In genomic region chr6:32867559-32868256, GRCh38 we compare ENCODE assay signal across 1 cellular context.
TF ChIP-seq lines count a peak whose summit lies in the region.

No MANE protein-coding gene starts in this region.

TF ChIP-seq in K562, 482 proteins besides CTCF, POLR2A, EP300 and RAD21:
- TF ChIP-seq ZFP36 (IDR thresholded peaks at IDR 0.05; ENCODE audit: low read depth, low read length, partially characterized antibody) (no peak), NCOA6 (IDR thresholded peaks at IDR 0.05) (no peak), ZC3H11A (IDR thresholded peaks at IDR 0.05; ENCODE audit: low read depth, low read length) (no peak), PATZ1 (CRISPR knock-in tag; IDR thresholded peaks at IDR 0.05; ENCODE audit: borderline replicate concordance) (no peak), POLR2AphosphoS2 (IDR thresholded peaks at IDR 0.05; ENCODE audit: low read length) (no peak), GTF2F1 (IDR thresholded peaks at IDR 0.05; ENCODE audit: low read depth, low read length) (no peak), PHTF2 (CRISPR knock-in tag; IDR thresholded peaks at IDR 0.05) (no peak), PTTG1 (tag; IDR thresholded peaks at IDR 0.05; ENCODE audit: low read depth) (no peak), MITF (IDR thresholded peaks at IDR 0.05) (no peak), CEBPZ (IDR thresholded peaks at IDR 0.05; ENCODE audit: borderline replicate concordance, low read depth, low read length) (no peak), ZNF79 (CRISPR knock-in tag; IDR thresholded peaks at IDR 0.05; ENCODE audit: low read depth) (no peak), SREBF2 (CRISPR knock-in tag; IDR thresholded peaks at IDR 0.05) (no peak), ZKSCAN8 (CRISPR knock-in tag; IDR thresholded peaks at IDR 0.05) (no peak), STAG1 (CRISPR knock-in tag; IDR thresholded peaks at IDR 0.05; ENCODE audit: borderline replicate concordance) (no peak), BCLAF1 (IDR thresholded peaks at IDR 0.05; ENCODE audit: borderline replicate concordance in 1 of 2, control insufficient read depth in 1 of 2, low read depth in 2 of 2, low read length in 1 of 2) (no peak)
TF ChIP-seq in K562: peak in this region for 0.
